Comparison of ENCODE assay signal across 1 cellular context in genomic region chr19:55062735-55063491, GRCh38.
A peak's percentile ranks its signal among the peaks of the same experiment; 100 is the strongest.
TF ChIP-seq lines count a peak whose summit lies in the region.

A gene with protein sequence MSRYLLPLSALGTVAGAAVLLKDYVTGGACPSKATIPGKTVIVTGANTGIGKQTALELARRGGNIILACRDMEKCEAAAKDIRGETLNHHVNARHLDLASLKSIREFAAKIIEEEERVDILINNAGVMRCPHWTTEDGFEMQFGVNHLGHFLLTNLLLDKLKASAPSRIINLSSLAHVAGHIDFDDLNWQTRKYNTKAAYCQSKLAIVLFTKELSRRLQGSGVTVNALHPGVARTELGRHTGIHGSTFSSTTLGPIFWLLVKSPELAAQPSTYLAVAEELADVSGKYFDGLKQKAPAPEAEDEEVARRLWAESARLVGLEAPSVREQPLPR (minus strand): TSS chr19:55063148. CDS start chr19:55063032, 116 bp downstream.

TF ChIP-seq in HepG2, 621 proteins besides CTCF, POLR2A, EP300 and RAD21 (continued from another document and continues in another):
- no peak for TF ChIP-seq ZNF407 (CRISPR knock-in tag; IDR thresholded peaks at IDR 0.05; ENCODE audit: not compliant biosample characterization)
- TF ChIP-seq, protein P1, sequence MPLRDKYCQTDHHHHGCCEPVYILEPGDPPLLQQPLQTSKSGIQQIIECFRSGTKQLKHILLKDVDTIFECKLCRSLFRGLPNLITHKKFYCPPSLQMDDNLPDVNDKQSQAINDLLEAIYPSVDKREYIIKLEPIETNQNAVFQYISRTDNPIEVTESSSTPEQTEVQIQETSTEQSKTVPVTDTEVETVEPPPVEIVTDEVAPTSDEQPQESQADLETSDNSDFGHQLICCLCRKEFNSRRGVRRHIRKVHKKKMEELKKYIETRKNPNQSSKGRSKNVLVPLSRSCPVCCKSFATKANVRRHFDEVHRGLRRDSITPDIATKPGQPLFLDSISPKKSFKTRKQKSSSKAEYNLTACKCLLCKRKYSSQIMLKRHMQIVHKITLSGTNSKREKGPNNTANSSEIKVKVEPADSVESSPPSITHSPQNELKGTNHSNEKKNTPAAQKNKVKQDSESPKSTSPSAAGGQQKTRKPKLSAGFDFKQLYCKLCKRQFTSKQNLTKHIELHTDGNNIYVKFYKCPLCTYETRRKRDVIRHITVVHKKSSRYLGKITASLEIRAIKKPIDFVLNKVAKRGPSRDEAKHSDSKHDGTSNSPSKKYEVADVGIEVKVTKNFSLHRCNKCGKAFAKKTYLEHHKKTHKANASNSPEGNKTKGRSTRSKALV (CRISPR knock-in tag; IDR thresholded peaks at IDR 0.05), result peak; percentile 43; the same call in 1 of the 2 replicates
- TF ChIP-seq NR2F1 (CRISPR knock-in tag; IDR thresholded peaks at IDR 0.05), result no peak
- TF ChIP-seq HIVEP1 (CRISPR knock-in tag; IDR thresholded peaks at IDR 0.05), result no peak
- peak; percentile 38; the same call in 1 of the 2 replicates for TF ChIP-seq DMAP1 (CRISPR knock-in tag; IDR thresholded peaks at IDR 0.05)
- no peak for TF ChIP-seq HNF4A (CRISPR knock-in tag; IDR thresholded peaks at IDR 0.05)
- TF ChIP-seq CSRNP2 (CRISPR knock-in tag; conservative IDR thresholded peaks at IDR 0.05; ENCODE audit: low read depth), result no peak
- TF ChIP-seq ZNF816 (CRISPR knock-in tag; IDR thresholded peaks at IDR 0.05; ENCODE audit: borderline replicate concordance), result no peak
- no peak for TF ChIP-seq ZNF709 (CRISPR knock-in tag; IDR thresholded peaks at IDR 0.05)
- TF ChIP-seq MYPOP (CRISPR knock-in tag; IDR thresholded peaks at IDR 0.05), result peak; percentile 16; the same call in 1 of the 2 replicates
- peak; percentile 38; the same call in 1 of the 2 replicates for TF ChIP-seq ZNF556 (CRISPR knock-in tag; IDR thresholded peaks at IDR 0.05; ENCODE audit: borderline replicate concordance)
- peak; percentile 80 for TF ChIP-seq CREM (IDR thresholded peaks at IDR 0.05)
- no peak for TF ChIP-seq CREM (CRISPR knock-in tag; IDR thresholded peaks at IDR 0.05)
- TF ChIP-seq MEF2D (CRISPR knock-in tag; IDR thresholded peaks at IDR 0.05), result no peak
- TF ChIP-seq PPARG (CRISPR knock-in tag; conservative IDR thresholded peaks at IDR 0.05), result no peak
- TF ChIP-seq NR2C2 (CRISPR knock-in tag; IDR thresholded peaks at IDR 0.05; ENCODE audit: borderline replicate concordance), result peak; percentile 30
- no peak for TF ChIP-seq ZNF224 (CRISPR knock-in tag; IDR thresholded peaks at IDR 0.05)
- TF ChIP-seq IRX3 (CRISPR knock-in tag; IDR thresholded peaks at IDR 0.05; ENCODE audit: borderline replicate concordance, low read depth), result no peak
- no peak for TF ChIP-seq E2F2 (CRISPR knock-in tag; IDR thresholded peaks at IDR 0.05; ENCODE audit: borderline replicate concordance)
- TF ChIP-seq ADNP (CRISPR knock-in tag; IDR thresholded peaks at IDR 0.05), result peak; percentile 70; the same call in 1 of the 2 replicates
- TF ChIP-seq, protein P2, sequence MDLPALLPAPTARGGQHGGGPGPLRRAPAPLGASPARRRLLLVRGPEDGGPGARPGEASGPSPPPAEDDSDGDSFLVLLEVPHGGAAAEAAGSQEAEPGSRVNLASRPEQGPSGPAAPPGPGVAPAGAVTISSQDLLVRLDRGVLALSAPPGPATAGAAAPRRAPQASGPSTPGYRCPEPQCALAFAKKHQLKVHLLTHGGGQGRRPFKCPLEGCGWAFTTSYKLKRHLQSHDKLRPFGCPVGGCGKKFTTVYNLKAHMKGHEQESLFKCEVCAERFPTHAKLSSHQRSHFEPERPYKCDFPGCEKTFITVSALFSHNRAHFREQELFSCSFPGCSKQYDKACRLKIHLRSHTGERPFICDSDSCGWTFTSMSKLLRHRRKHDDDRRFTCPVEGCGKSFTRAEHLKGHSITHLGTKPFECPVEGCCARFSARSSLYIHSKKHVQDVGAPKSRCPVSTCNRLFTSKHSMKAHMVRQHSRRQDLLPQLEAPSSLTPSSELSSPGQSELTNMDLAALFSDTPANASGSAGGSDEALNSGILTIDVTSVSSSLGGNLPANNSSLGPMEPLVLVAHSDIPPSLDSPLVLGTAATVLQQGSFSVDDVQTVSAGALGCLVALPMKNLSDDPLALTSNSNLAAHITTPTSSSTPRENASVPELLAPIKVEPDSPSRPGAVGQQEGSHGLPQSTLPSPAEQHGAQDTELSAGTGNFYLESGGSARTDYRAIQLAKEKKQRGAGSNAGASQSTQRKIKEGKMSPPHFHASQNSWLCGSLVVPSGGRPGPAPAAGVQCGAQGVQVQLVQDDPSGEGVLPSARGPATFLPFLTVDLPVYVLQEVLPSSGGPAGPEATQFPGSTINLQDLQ (CRISPR knock-in tag; IDR thresholded peaks at IDR 0.05), result no peak
- TF ChIP-seq ZNF724P (CRISPR knock-in tag; IDR thresholded peaks at IDR 0.05; ENCODE audit: borderline replicate concordance), result no peak
- no peak; the same call in 1 of the 2 replicates for TF ChIP-seq ZNF614 (CRISPR knock-in tag; IDR thresholded peaks at IDR 0.05; ENCODE audit: borderline replicate concordance)
- TF ChIP-seq HNRNPH1 (optimal IDR thresholded peaks at IDR 0.05; ENCODE audit: low read depth, low read length), result no peak
- TF ChIP-seq GZF1 (CRISPR knock-in tag; IDR thresholded peaks at IDR 0.05), result no peak
- no peak for TF ChIP-seq ZNF776 (CRISPR knock-in tag; IDR thresholded peaks at IDR 0.05)
- TF ChIP-seq NCOA5 (CRISPR knock-in tag; IDR thresholded peaks at IDR 0.05), result no peak
- TF ChIP-seq ZNF367 (CRISPR knock-in tag; IDR thresholded peaks at IDR 0.05; ENCODE audit: borderline replicate concordance), result no peak
- 0 out of 2 replicates have a peak, but pooled peaks have one; percentile 50 for TF ChIP-seq ZNF510 (CRISPR knock-in tag; IDR thresholded peaks at IDR 0.05; ENCODE audit: low read depth)
- TF ChIP-seq ZNF615 (CRISPR knock-in tag; IDR thresholded peaks at IDR 0.05; ENCODE audit: borderline replicate concordance), result no peak
- no peak for TF ChIP-seq PBX3 (CRISPR knock-in tag; IDR thresholded peaks at IDR 0.05; ENCODE audit: borderline replicate concordance)
- TF ChIP-seq ZNF691 (CRISPR knock-in tag; IDR thresholded peaks at IDR 0.05; ENCODE audit: borderline replicate concordance, low read depth), result no peak
- TF ChIP-seq MXI1 (IDR thresholded peaks at IDR 0.05; ENCODE audit: borderline replicate concordance, low read depth, low read length), result no peak
